ENCODE assay signal across 27 cellular contexts in genomic region chr17:44808156-44808555, GRCh38. TPM values are rescaled to one million over a fixed set of nuclear protein-coding genes. Genes with fewer than 3 reads are reported as not detected.
"Had no signal": no experiment of that assay in that cellular context is flagged by ENCODE, and none has a peak within 500 bp of the region (broad histone marks: within the 10 kb centered on the region; RNA-seq: fewer than 3 reads in every experiment).

No MANE protein-coding gene starts in this region.

- H3K9me3 ChIP-seq: left ventricle myocardium inferior, tibial artery had no signal

- H3K4me3 Mint-ChIP-seq: activated CD4-positive, alpha-beta memory T cell treated with anti-CD3 and anti-CD28 coated beads, Interleukin-2, amount 10 ng/mL, durations not matched to agents 7 days and 5 days; activated CD4-positive, alpha-beta T cell treated with anti-CD3 and anti-CD28 coated beads, Interleukin-2, amount 10 ng/mL, durations not matched to agents 24 days and 14 days; activated CD8-positive, alpha-beta memory T cell treated with anti-CD3 and anti-CD28 coated beads, Interleukin-2, amount 10 ng/mL, durations not matched to agents 7 days and 5 days; activated naive CD4-positive, alpha-beta T cell treated with anti-CD3 and anti-CD28 coated beads, Interleukin-2, amount 50 U/mL, for 24 hours; brain; dendritic cell treated with granulocyte-macrophage colony-stimulating factor and Interleukin-4, amounts not matched to agents 40 ng/mL and 50 ng/mL, for 4 days had no signal

- H3K4me1 ChIP-seq: foreskin keratinocyte had no signal

- H3K4me3 ChIP-seq: hepatocyte, left ventricle myocardium inferior, tibial artery had no signal

- H3K36me3 Mint-ChIP-seq: activated CD8-positive, alpha-beta memory T cell treated with anti-CD3 and anti-CD28 coated beads, Interleukin-2, amount 10 ng/mL, durations not matched to agents 7 days and 5 days had no signal

- H3K9me3 Mint-ChIP-seq: activated CD4-positive, alpha-beta memory T cell treated with anti-CD3 and anti-CD28 coated beads, Interleukin-2, amount 10 ng/mL, durations not matched to agents 7 days and 5 days; activated CD4-positive, alpha-beta T cell treated with anti-CD3 and anti-CD28 coated beads, Interleukin-2, amount 10 ng/mL, durations not matched to agents 24 days and 14 days; activated naive CD4-positive, alpha-beta T cell treated with anti-CD3 and anti-CD28 coated beads, Interleukin-2, amount 50 U/mL, for 24 hours; brain; dendritic cell treated with granulocyte-macrophage colony-stimulating factor and Interleukin-4, amounts not matched to agents 40 ng/mL and 50 ng/mL, for 4 days had no signal

- DNase-seq: activated CD4-positive, alpha-beta memory T cell treated with anti-CD3 and anti-CD28 coated beads, Interleukin-2, amount 10 ng/mL, durations not matched to agents 7 days and 5 days; activated CD4-positive, alpha-beta T cell treated with anti-CD3 and anti-CD28 coated beads, Interleukin-2, amount 10 ng/mL, durations not matched to agents 24 days and 14 days; activated CD8-positive, alpha-beta memory T cell treated with anti-CD3 and anti-CD28 coated beads, Interleukin-2, amount 10 ng/mL, durations not matched to agents 7 days and 5 days; activated gamma-delta T cell treated with Interleukin-2 at 50 U/mL for 16 hours; activated T-cell treated with anti-CD3 and anti-CD28 coated beads for 4 hours; anterior cingulate cortex; caudate nucleus; effector CD4-positive, alpha-beta T cell; foreskin keratinocyte; left ventricle myocardium inferior; midbrain; nucleus accumbens; retina; stimulated activated CD4-positive, alpha-beta T cell treated with anti-CD3 and anti-CD28 coated beads, Interleukin-4, amount 100 ng/mL, for 4 hours; stimulated activated naive CD8-positive, alpha-beta T cell treated with anti-CD3 and anti-CD28 coated beads, Interleukin-15, Interleukin-2, amounts not matched to agents 100 U/mL and 50 U/mL, for 24 hours; substantia nigra; tibial artery had no signal

- H3K4me1 Mint-ChIP-seq: activated CD4-positive, alpha-beta memory T cell treated with anti-CD3 and anti-CD28 coated beads, Interleukin-2, amount 10 ng/mL, durations not matched to agents 7 days and 5 days; activated CD4-positive, alpha-beta T cell treated with anti-CD3 and anti-CD28 coated beads, Interleukin-2, amount 10 ng/mL, durations not matched to agents 24 days and 14 days; activated CD8-positive, alpha-beta memory T cell treated with anti-CD3 and anti-CD28 coated beads, Interleukin-2, amount 10 ng/mL, durations not matched to agents 7 days and 5 days; activated naive CD4-positive, alpha-beta T cell treated with anti-CD3 and anti-CD28 coated beads, Interleukin-2, amount 50 U/mL, for 24 hours had no signal

- H3K27me3 ChIP-seq: foreskin keratinocyte, hepatocyte, tibial artery had no signal

- H3K27ac Mint-ChIP-seq: activated CD4-positive, alpha-beta memory T cell treated with anti-CD3 and anti-CD28 coated beads, Interleukin-2, amount 10 ng/mL, durations not matched to agents 7 days and 5 days; activated CD4-positive, alpha-beta T cell treated with anti-CD3 and anti-CD28 coated beads, Interleukin-2, amount 10 ng/mL, durations not matched to agents 24 days and 14 days; activated CD8-positive, alpha-beta memory T cell treated with anti-CD3 and anti-CD28 coated beads, Interleukin-2, amount 10 ng/mL, durations not matched to agents 7 days and 5 days; activated naive CD4-positive, alpha-beta T cell treated with anti-CD3 and anti-CD28 coated beads, Interleukin-2, amount 50 U/mL, for 24 hours; dendritic cell treated with granulocyte-macrophage colony-stimulating factor and Interleukin-4, amounts not matched to agents 40 ng/mL and 50 ng/mL, for 4 days had no signal

- H3K27me3 Mint-ChIP-seq: brain had no signal

- H3K27ac ChIP-seq: foreskin keratinocyte, hepatocyte, left ventricle myocardium inferior, tibial artery had no signal

RNA-seq across cellular contexts. Expression of gene HIGD1B, which starts 39.5 kb away (rescaled TPM):
- total RNA-seq: activated CD4-positive, alpha-beta memory T cell treated with anti-CD3 and anti-CD28 coated beads, Interleukin-2, amount 10 ng/mL, durations not matched to agents 7 days and 5 days; activated CD4-positive, alpha-beta T cell treated with anti-CD3 and anti-CD28 coated beads, Interleukin-2, amount 10 ng/mL, durations not matched to agents 24 days and 14 days; activated CD8-positive, alpha-beta memory T cell treated with anti-CD3 and anti-CD28 coated beads, Interleukin-2, amount 10 ng/mL, durations not matched to agents 7 days and 5 days; epithelial cell of proximal tubule; foreskin keratinocyte; glomerular endothelial cell; hepatocyte; lung microvascular endothelial cell; myocyte; T-helper 2 cell treated with Interferon-gamma antibody and Interleukin-4, amounts not matched to agents 100 ng/mL and 5 ng/mL, for 36 hours had no signal
- polyA plus RNA-seq: foreskin keratinocyte, hepatocyte, neural cell had no signal
